In genomic region chr16:68432701-68433100, GRCh38 we compare ENCODE assay signal across 35 cellular contexts. TPM values are rescaled to one million over a fixed set of nuclear protein-coding genes. Genes with fewer than 3 reads are reported as not detected.
"Had no signal": no experiment of that assay in that cellular context is flagged by ENCODE, and none has a peak within 500 bp of the region (broad histone marks: within the 10 kb centered on the region; RNA-seq: fewer than 3 reads in every experiment).

No MANE protein-coding gene starts in this region.

- H3K27ac ChIP-seq: KMS-11 had no signal

- H3K4me2 ChIP-seq: KMS-11 had no signal

- H3K36me3 ChIP-seq: MG63 had no signal

- H3K27me3 ChIP-seq: MG63 had no signal

- H3K4me3 ChIP-seq: MG63 had no signal

- H3K9ac ChIP-seq: KMS-11 had no signal

- H3K9me3 ChIP-seq: MG63 had no signal

- DNase-seq: Karpas-422, Kasumi-1, MG63, MM.1S, MV-4-11, NCI-H1048, NCI-H1092, NCI-H1092 treated with DMSO at 0.1 percent for 48 hours, NCI-H1105, NCI-H1105 treated with DMSO at 0.1 percent for 48 hours, NCI-H1417, NCI-H1417 treated with DMSO at 0.1 percent for 48 hours, NCI-H1436, NCI-H1436 treated with DMSO at 0.1 percent for 48 hours, NCI-H146, NCI-H1694, NCI-H1694 treated with DMSO at 0.1 percent for 48 hours, NCI-H187, NCI-H187 treated with DMSO at 0.1 percent for 48 hours, NCI-H1930, NCI-H2029, NCI-H2029 treated with DMSO at 0.1 percent for 48 hours, NCI-H2081, NCI-H2081 treated with DMSO at 0.1 percent for 48 hours, NCI-H2107, NCI-H2171, NCI-H2171 treated with DMSO at 0.1 percent for 48 hours, NCI-H2227 treated with DMSO at 0.1 percent for 48 hours, NCI-H226, NCI-H345, NCI-H446, NCI-H446 treated with DMSO at 0.1 percent for 48 hours, NCI-H510A had no signal

RNA-seq across cellular contexts. Expression of gene SMPD3, which starts 15.6 kb away (rescaled TPM):
- total RNA-seq: MCF 10A had no signal
